Comparison of ENCODE assay signal across 19 cellular contexts in the genomic region with DNA sequence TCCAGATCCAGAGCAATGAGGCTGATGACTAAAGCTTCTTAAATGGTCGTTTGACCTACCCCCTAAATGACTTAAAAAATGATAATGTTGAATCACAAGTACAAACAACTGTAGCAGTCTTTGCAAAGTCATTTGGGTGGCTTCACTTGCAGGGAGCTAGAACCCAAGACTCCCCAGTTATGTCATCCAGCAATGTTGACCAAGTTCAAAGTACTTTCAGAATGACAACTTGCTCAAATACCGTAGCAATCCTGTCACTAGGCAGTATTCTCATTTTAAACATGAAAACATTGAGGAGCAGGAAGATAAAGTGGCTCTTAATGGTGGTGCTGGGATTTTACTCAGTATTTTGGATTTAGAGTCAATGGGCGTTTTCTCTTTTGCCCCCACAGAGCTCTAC.
DNase-seq lines count a peak whose midpoint lies in the region; TF ChIP-seq lines count a peak whose summit lies in the region.
"Had no signal": no experiment of that assay in that cellular context is flagged by ENCODE, and none has a peak within 500 bp of the region (broad histone marks: within the 10 kb centered on the region; RNA-seq: fewer than 3 reads in every experiment).

No MANE protein-coding gene starts in this region.

- H3K36me3 Mint-ChIP-seq in CD14-positive monocyte, result no peaks in the 10 kb centered on the region
- H3K36me3 Mint-ChIP-seq: CD8-positive, alpha-beta memory T cell had no signal

- no peak overlapping the region for H3K4me2 ChIP-seq in hepatocyte
- H3K4me2 ChIP-seq: BLaER1 had no signal

- H3K4me3 Mint-ChIP-seq in CD14-positive monocyte, result no peak overlapping the region
- H3K4me3 Mint-ChIP-seq: B cell; CD4-positive, alpha-beta T cell; CD8-positive, alpha-beta memory T cell; H9 had no signal

- H3K4me1 ChIP-seq in hepatocyte (ENCODE audit: insufficient read depth), result no peaks in the 10 kb centered on the region
- H3K4me1 ChIP-seq in breast epithelium, result no peaks in the 10 kb centered on the region
- H3K4me1 ChIP-seq: BLaER1 had no signal

- H3K27ac Mint-ChIP-seq in CD14-positive monocyte, result no peak overlapping the region
- H3K27ac Mint-ChIP-seq: B cell; CD4-positive, alpha-beta T cell; CD8-positive, alpha-beta memory T cell; H9 had no signal

- H3K9me3 ChIP-seq in hepatocyte (ENCODE audit: low read depth) (no peaks in the 10 kb centered on the region), breast epithelium (no peaks in the 10 kb centered on the region)
- H3K9me3 ChIP-seq: BLaER1 had no signal

- 68% methylated on average over 3 of the region's 3 CpGs for WGBS in hepatocyte (ENCODE audit: low lambda C conversion rate, missing lambda C conversion rate)

- no peaks in the 10 kb centered on the region for H4K20me1 ChIP-seq in hepatocyte (ENCODE audit: insufficient read depth, poor library complexity, severe bottlenecking)
- H4K20me1 ChIP-seq: BLaER1 had no signal

- H3K36me3 ChIP-seq in hepatocyte (replicated peaks; ENCODE audit: insufficient read depth, low read depth) (no peaks in the 10 kb centered on the region), breast epithelium (no peaks in the 10 kb centered on the region)
- H3K36me3 ChIP-seq: BLaER1 had no signal

- TF ChIP-seq CTCF in hepatocyte (IDR thresholded peaks at IDR 0.05; ENCODE audit: poor library complexity), result no peak
- no peak for TF ChIP-seq CTCF in breast epithelium (IDR thresholded peaks at IDR 0.05)
- no peak for TF ChIP-seq CTCF in CD14-positive monocyte (IDR thresholded peaks at IDR 0.05)

- no peak overlapping the region for H2AFZ ChIP-seq in hepatocyte
- H2AFZ ChIP-seq: GM23248 had no signal

- no peaks in the 10 kb centered on the region for H3K79me2 ChIP-seq in hepatocyte

- intact Hi-C loops in breast epithelium (cut with DNase I; ENCODE audit: low total_unique reads) (no loop called here), CD14-positive monocyte (cut with micrococcal nuclease) (no loop called here)

- H3K4me1 Mint-ChIP-seq in CD14-positive monocyte, result no peaks in the 10 kb centered on the region
- H3K4me1 Mint-ChIP-seq: B cell; CD8-positive, alpha-beta memory T cell; H9 had no signal

- no peak overlapping the region for H3K4me3 ChIP-seq in hepatocyte
- H3K4me3 ChIP-seq in breast epithelium, result no peak overlapping the region
- H3K4me3 ChIP-seq: BLaER1, GM12878, GM23248 had no signal

- peaks cover 0 to 6% (median 0%) of the 10 kb centered on the region in 7 donors for H3K9me3 Mint-ChIP-seq in CD14-positive monocyte
- H3K9me3 Mint-ChIP-seq: H9 had no signal

- no peaks in the 10 kb centered on the region for H3K9me2 ChIP-seq in hepatocyte (replicated peaks; ENCODE audit: insufficient read depth)

- H3K27ac ChIP-seq in hepatocyte, result peak overlapping the region; percentile 55
- no peak overlapping the region for H3K27ac ChIP-seq in breast epithelium
- H3K27ac ChIP-seq: 22Rv1, BLaER1, C4-2B, GM23248 had no signal

- DNase-seq in NCI-H2227 treated with DMSO at 0.1 percent for 48 hours (lab: John Stamatoyannopoulos, UW) (peak; percentile 20), NCI-H2227 (lab: John Stamatoyannopoulos, UW; ENCODE audit: unreplicated experiment) (no peak), NCI-H69 (lab: John Stamatoyannopoulos, UW) (peak; percentile 19), hepatocyte (ENCODE audit: low spot score) (peak; percentile 20), breast epithelium (ENCODE audit: low spot score in 2 of 2) (no peak), CD14-positive monocyte (ENCODE audit: low spot score) (no peak)
- DNase-seq: CD4-positive, alpha-beta T cell; CD8-positive, alpha-beta memory T cell; DMS 273 treated with DMSO at 0.1 percent for 48 hours; DMS79; EL; GDM1; GM23248; H9 had no signal

- H3K27me3 ChIP-seq in hepatocyte (no peaks in the 10 kb centered on the region), breast epithelium (no peaks in the 10 kb centered on the region)
- H3K27me3 ChIP-seq: BLaER1 had no signal

- no peaks in the 10 kb centered on the region for H3K27me3 Mint-ChIP-seq in CD14-positive monocyte (ENCODE audit: low read depth in 3 of 3)
- H3K27me3 Mint-ChIP-seq: B cell; CD4-positive, alpha-beta T cell; CD8-positive, alpha-beta memory T cell had no signal

- no peak for TF ChIP-seq POLR2A in breast epithelium (IDR thresholded peaks at IDR 0.05)

Comparison
In these comparisons a context has a peak if more than half of its experiments do, and no peak if none do; other contexts are left out.
1. DNase-seq: peak in NCI-H2227 treated with DMSO at 0.1 percent for 48 hours (single experiment), NCI-H69 (single experiment) and hepatocyte (single experiment); none in NCI-H2227 (single experiment), breast epithelium (0 of 2) and CD14-positive monocyte (single experiment).